2 cellular contexts compared by ENCODE assay signal in the genomic region with DNA sequence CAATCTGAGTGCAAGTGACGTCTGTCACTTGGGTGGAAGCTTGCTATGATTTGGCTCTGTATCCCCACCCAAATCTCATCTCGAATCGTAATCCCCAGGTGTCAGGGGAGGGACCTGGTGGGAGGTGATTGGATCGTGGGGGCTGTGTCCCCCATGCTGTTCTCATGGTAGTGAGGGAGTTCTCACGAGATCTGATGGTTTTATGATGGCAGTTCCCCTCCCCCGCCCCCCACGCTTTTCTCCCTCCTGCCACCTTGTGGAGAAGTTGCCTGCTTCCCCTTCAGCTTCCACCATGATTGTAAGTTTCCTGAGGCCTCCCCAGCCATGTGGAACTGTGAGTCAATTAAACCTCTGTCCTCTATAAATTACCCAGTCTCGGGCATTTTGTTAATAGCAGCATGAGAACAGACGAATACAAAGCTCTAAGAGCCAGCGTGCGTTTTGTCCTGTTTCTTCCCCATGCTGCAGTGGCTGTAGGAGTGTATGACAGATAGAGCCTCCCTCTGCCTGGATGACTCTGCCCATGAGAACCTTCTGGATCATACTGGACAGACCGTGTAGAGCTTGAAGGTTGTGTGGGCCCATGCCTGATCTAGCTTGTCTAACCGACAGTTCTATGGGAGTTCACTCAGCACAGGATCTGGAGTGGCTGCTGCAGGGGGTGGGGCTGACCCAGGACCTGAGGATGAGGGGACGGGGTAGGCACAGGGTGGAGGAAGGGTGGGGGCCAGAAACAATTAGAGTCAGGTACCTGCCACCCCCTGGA.
TF ChIP-seq lines count a peak whose summit lies in the region.

No MANE protein-coding gene starts in this region.

TF ChIP-seq in IMR-90, 13 proteins besides CTCF, POLR2A, EP300 and RAD21:
- TF ChIP-seq RCOR1 (IDR thresholded peaks at IDR 0.05; ENCODE audit: insufficient replicate concordance, low read length) (no peak), SMC3 (IDR thresholded peaks at IDR 0.05; ENCODE audit: low read depth, low read length) (peak; percentile 21; the same call in 1 of the 2 replicates), RFX5 (IDR thresholded peaks at IDR 0.05; ENCODE audit: low read depth, low read length) (no peak), MAFK (IDR thresholded peaks at IDR 0.05; ENCODE audit: low read depth, low read length) (no peak), BHLHE40 (IDR thresholded peaks at IDR 0.05; ENCODE audit: low read depth, low read length) (no peak), NFE2L2 (IDR thresholded peaks at IDR 0.05; ENCODE audit: low read depth, low read length) (no peak), CEBPB (IDR thresholded peaks at IDR 0.05; ENCODE audit: low read depth, low read length) (no peak), MXI1 (IDR thresholded peaks at IDR 0.05; ENCODE audit: borderline replicate concordance, low read depth, low read length) (no peak), FOS (IDR thresholded peaks at IDR 0.05; ENCODE audit: low read depth, low read length) (no peak)

TF ChIP-seq in K562, 482 proteins besides CTCF, POLR2A, EP300 and RAD21 (continues in another document):
- TF ChIP-seq YY1 (IDR thresholded peaks at IDR 0.05; ENCODE audit: borderline replicate concordance in 1 of 3, control insufficient read depth in 1 of 3, extremely low read depth in 1 of 3, insufficient read depth in 3 of 3, insufficient read length in 1 of 3, insufficient replicate concordance in 2 of 3, low read depth in 1 of 3, low read length in 2 of 3) = peak in 1 of 3 experiments; percentile 39
- no peak for TF ChIP-seq POLR2H (tag; IDR thresholded peaks at IDR 0.05; ENCODE audit: low read depth)
- TF ChIP-seq, protein P1, sequence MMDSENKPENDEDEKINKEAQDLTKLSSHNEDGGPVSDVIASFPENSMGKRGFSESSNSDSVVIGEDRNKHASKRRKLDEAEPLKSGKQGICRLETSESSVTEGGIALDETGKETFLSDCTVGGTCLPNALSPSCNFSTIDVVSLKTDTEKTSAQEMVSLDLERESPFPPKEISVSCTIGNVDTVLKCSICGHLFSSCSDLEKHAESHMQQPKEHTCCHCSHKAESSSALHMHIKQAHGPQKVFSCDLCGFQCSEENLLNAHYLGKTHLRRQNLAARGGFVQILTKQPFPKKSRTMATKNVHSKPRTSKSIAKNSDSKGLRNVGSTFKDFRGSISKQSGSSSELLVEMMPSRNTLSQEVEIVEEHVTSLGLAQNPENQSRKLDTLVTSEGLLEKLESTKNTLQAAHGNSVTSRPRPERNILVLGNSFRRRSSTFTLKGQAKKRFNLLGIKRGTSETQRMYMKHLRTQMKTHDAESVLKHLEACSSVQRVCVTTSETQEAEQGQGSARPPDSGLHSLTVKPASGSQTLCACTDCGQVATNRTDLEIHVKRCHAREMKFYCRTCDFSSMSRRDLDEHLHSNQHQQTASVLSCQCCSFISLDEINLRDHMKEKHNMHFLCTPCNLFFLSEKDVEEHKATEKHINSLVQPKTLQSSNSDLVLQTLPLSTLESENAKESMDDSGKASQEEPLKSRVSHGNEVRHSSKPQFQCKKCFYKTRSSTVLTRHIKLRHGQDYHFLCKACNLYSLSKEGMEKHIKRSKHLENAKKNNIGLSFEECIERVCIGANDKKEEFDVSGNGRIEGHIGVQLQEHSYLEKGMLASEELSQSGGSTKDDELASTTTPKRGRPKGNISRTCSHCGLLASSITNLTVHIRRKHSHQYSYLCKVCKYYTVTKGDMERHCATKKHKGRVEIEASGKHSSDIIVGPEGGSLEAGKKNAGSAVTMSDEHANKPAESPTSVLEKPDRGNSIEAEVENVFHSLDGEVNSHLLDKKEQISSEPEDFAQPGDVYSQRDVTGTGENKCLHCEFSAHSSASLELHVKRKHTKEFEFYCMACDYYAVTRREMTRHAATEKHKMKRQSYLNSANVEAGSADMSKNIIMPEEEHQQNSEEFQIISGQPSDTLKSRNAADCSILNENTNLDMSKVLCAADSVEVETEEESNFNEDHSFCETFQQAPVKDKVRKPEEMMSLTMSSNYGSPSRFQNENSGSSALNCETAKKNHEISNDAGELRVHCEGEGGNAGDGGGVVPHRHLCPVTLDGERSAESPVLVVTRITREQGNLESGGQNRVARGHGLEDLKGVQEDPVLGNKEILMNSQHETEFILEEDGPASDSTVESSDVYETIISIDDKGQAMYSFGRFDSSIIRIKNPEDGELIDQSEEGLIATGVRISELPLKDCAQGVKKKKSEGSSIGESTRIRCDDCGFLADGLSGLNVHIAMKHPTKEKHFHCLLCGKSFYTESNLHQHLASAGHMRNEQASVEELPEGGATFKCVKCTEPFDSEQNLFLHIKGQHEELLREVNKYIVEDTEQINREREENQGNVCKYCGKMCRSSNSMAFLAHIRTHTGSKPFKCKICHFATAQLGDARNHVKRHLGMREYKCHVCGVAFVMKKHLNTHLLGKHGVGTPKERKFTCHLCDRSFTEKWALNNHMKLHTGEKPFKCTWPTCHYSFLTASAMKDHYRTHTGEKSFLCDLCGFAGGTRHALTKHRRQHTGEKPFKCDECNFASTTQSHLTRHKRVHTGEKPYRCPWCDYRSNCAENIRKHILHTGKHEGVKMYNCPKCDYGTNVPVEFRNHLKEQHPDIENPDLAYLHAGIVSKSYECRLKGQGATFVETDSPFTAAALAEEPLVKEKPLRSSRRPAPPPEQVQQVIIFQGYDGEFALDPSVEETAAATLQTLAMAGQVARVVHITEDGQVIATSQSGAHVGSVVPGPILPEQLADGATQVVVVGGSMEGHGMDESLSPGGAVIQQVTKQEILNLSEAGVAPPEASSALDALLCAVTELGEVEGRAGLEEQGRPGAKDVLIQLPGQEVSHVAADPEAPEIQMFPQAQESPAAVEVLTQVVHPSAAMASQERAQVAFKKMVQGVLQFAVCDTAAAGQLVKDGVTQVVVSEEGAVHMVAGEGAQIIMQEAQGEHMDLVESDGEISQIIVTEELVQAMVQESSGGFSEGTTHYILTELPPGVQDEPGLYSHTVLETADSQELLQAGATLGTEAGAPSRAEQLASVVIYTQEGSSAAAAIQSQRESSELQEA (IDR thresholded peaks at IDR 0.05; ENCODE audit: low read depth) = no peak
- TF ChIP-seq CBFA2T3 (IDR thresholded peaks at IDR 0.05) = peak; percentile 28; the same call in 1 of the 2 replicates
- TF ChIP-seq EGR1 (conservative IDR thresholded peaks at IDR 0.05) = peak; percentile 71
- TF ChIP-seq THRAP3 (IDR thresholded peaks at IDR 0.05; ENCODE audit: borderline replicate concordance) = no peak
- TF ChIP-seq ATF1 (CRISPR knock-in tag; IDR thresholded peaks at IDR 0.05) = no peak
- 0 out of 2 replicates have a peak, but pooled peaks have one; percentile 11 for TF ChIP-seq ATF1 (tag; IDR thresholded peaks at IDR 0.05)
- TF ChIP-seq KDM5B (IDR thresholded peaks at IDR 0.05; ENCODE audit: insufficient replicate concordance, low read depth, low read length) = no peak
- 0 out of 4 replicates have a peak, but pooled peaks of 1 of the 2 experiments have one; percentile 15 for TF ChIP-seq MAZ (CRISPR knock-in tag; conservative IDR thresholded peaks at IDR 0.05 in 1 of 2, IDR thresholded peaks at IDR 0.05 in 1 of 2)
- TF ChIP-seq KDM1A (IDR thresholded peaks at IDR 0.05) = peak in 1 of 2 experiments; percentile 19; a peak in 1 of 4 replicates
- no peak for TF ChIP-seq LCOR (CRISPR knock-in tag; IDR thresholded peaks at IDR 0.05)
- TF ChIP-seq CBFB (CRISPR knock-in tag; IDR thresholded peaks at IDR 0.05) = no peak
- peak; percentile 48; the same call in 1 of the 2 replicates for TF ChIP-seq ZNF766 (CRISPR knock-in tag; conservative IDR thresholded peaks at IDR 0.05)
- no peak for TF ChIP-seq TARDBP (IDR thresholded peaks at IDR 0.05)
- no peak for TF ChIP-seq TCF3 (CRISPR knock-in tag; IDR thresholded peaks at IDR 0.05)
- TF ChIP-seq CHD4 (IDR thresholded peaks at IDR 0.05; ENCODE audit: insufficient read depth, insufficient replicate concordance, low read depth, low read length, poor library complexity, severe bottlenecking) = no peak
- no peak for TF ChIP-seq ZNF12 (CRISPR knock-in tag; IDR thresholded peaks at IDR 0.05)
- no peak for TF ChIP-seq CBX3 (IDR thresholded peaks at IDR 0.05; ENCODE audit: borderline replicate concordance in 1 of 2, low read length in 2 of 2)
- TF ChIP-seq FOXJ3 (CRISPR knock-in tag; IDR thresholded peaks at IDR 0.05) = no peak
- TF ChIP-seq MYC (IDR thresholded peaks at IDR 0.05; ENCODE audit: low read depth, low read length) = peak; percentile 32; the same call in 1 of the 2 replicates
- TF ChIP-seq MYC (CRISPR knock-in tag; IDR thresholded peaks at IDR 0.05; ENCODE audit: borderline replicate concordance, low read depth) = no peak
- TF ChIP-seq RCOR1 (IDR thresholded peaks at IDR 0.05; ENCODE audit: borderline replicate concordance in 1 of 2, low read depth in 2 of 2, low read length in 2 of 2) = peak in 1 of 2 experiments; percentile 16; a peak in 1 of 4 replicates
- TF ChIP-seq SMC3 (conservative IDR thresholded peaks at IDR 0.05; ENCODE audit: insufficient read depth, low read depth, low read length) = 0 out of 2 replicates have a peak, but pooled peaks have one; percentile 20
- no peak for TF ChIP-seq EZH2 (IDR thresholded peaks at IDR 0.05; ENCODE audit: borderline replicate concordance, low read depth, low read length)
- no peak for TF ChIP-seq CCAR2 (IDR thresholded peaks at IDR 0.05; ENCODE audit: low read depth, low read length)
- peak; percentile 90 for TF ChIP-seq CC2D1A (IDR thresholded peaks at IDR 0.05)
- TF ChIP-seq SMAD2 (IDR thresholded peaks at IDR 0.05; ENCODE audit: low read depth, low read length) = no peak
- no peak for TF ChIP-seq SP1 (CRISPR knock-in tag; IDR thresholded peaks at IDR 0.05)
- peak; percentile 83 for TF ChIP-seq CHD2 (IDR thresholded peaks at IDR 0.05; ENCODE audit: low read depth, low read length)
- no peak for TF ChIP-seq SAP30 (IDR thresholded peaks at IDR 0.05; ENCODE audit: borderline replicate concordance, insufficient read depth, low read depth, low read length, poor library complexity, severe bottlenecking)
- TF ChIP-seq PBX2 (CRISPR knock-in tag; IDR thresholded peaks at IDR 0.05; ENCODE audit: low read depth) = no peak
- no peak for TF ChIP-seq PBX2 (tag; conservative IDR thresholded peaks at IDR 0.05; ENCODE audit: low read depth)
- no peak for TF ChIP-seq TBL1XR1 (IDR thresholded peaks at IDR 0.05; ENCODE audit: low read length in 2 of 2)
- no peak for TF ChIP-seq NFIC (IDR thresholded peaks at IDR 0.05)
- TF ChIP-seq, protein P2, sequence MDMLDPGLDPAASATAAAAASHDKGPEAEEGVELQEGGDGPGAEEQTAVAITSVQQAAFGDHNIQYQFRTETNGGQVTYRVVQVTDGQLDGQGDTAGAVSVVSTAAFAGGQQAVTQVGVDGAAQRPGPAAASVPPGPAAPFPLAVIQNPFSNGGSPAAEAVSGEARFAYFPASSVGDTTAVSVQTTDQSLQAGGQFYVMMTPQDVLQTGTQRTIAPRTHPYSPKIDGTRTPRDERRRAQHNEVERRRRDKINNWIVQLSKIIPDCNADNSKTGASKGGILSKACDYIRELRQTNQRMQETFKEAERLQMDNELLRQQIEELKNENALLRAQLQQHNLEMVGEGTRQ (CRISPR knock-in tag; IDR thresholded peaks at IDR 0.05) = no peak
- TF ChIP-seq ARNT (IDR thresholded peaks at IDR 0.05) = peak in 1 of 2 experiments; percentile 57; a peak in 1 of 4 replicates
- TF ChIP-seq SOX6 (IDR thresholded peaks at IDR 0.05) = no peak
- TF ChIP-seq, protein P3, sequence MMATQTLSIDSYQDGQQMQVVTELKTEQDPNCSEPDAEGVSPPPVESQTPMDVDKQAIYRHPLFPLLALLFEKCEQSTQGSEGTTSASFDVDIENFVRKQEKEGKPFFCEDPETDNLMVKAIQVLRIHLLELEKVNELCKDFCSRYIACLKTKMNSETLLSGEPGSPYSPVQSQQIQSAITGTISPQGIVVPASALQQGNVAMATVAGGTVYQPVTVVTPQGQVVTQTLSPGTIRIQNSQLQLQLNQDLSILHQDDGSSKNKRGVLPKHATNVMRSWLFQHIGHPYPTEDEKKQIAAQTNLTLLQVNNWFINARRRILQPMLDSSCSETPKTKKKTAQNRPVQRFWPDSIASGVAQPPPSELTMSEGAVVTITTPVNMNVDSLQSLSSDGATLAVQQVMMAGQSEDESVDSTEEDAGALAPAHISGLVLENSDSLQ (IDR thresholded peaks at IDR 0.05) = peak; percentile 51; the same call in 1 of the 2 replicates
- no peak for TF ChIP-seq SMARCA4 (IDR thresholded peaks at IDR 0.05)
- TF ChIP-seq CHD1 (IDR thresholded peaks at IDR 0.05; ENCODE audit: low read length) = no peak
- no peak for TF ChIP-seq MYNN (IDR thresholded peaks at IDR 0.05)
- TF ChIP-seq MYNN (CRISPR knock-in tag; IDR thresholded peaks at IDR 0.05) = no peak
- TF ChIP-seq, protein P4, sequence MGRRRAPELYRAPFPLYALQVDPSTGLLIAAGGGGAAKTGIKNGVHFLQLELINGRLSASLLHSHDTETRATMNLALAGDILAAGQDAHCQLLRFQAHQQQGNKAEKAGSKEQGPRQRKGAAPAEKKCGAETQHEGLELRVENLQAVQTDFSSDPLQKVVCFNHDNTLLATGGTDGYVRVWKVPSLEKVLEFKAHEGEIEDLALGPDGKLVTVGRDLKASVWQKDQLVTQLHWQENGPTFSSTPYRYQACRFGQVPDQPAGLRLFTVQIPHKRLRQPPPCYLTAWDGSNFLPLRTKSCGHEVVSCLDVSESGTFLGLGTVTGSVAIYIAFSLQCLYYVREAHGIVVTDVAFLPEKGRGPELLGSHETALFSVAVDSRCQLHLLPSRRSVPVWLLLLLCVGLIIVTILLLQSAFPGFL (CRISPR knock-in tag; IDR thresholded peaks at IDR 0.05) = no peak
- no peak for TF ChIP-seq HNRNPLL (IDR thresholded peaks at IDR 0.05; ENCODE audit: low read depth, low read length, poor library complexity, severe bottlenecking)
